Comparison of ENCODE assay signal across 26 cellular contexts in genomic region chr4:71449878-71450277, GRCh38.
"Had no signal": no experiment of that assay in that cellular context is flagged by ENCODE, and none has a peak within 500 bp of the region (broad histone marks: within the 10 kb centered on the region; RNA-seq: fewer than 3 reads in every experiment).

No MANE protein-coding gene starts in this region.

- H3K4me1 ChIP-seq: lower lobe of right lung, neural progenitor cell, parathyroid adenoma, psoas muscle, stomach, testis, vagina had no signal

- H3K4me3 Mint-ChIP-seq: naive thymus-derived CD8-positive, alpha-beta T cell; nephron; neural progenitor cell; stimulated activated naive B cell treated with anti-CD40 and anti-IgM and Interleukin-4, amounts not matched to agents 10 μg/mL and 1 μg/mL and 100 μg/mL, for 72 hours had no signal

- H3K4me1 Mint-ChIP-seq: naive thymus-derived CD8-positive, alpha-beta T cell; neural progenitor cell; stimulated activated naive B cell treated with anti-CD40 and anti-IgM and Interleukin-4, amounts not matched to agents 10 μg/mL and 1 μg/mL and 100 μg/mL, for 72 hours had no signal

- H3K27me3 ChIP-seq: hepatocyte, neural progenitor cell, neutrophil, right lobe of liver, stomach, testis, thyroid gland, transverse colon, upper lobe of left lung, vagina had no signal

- DNase-seq: islet precursor cell; lower lobe of right lung; mammary epithelial cell; mesenchymal stem cell; naive thymus-derived CD8-positive, alpha-beta T cell; occipital lobe; psoas muscle; right lobe of liver; stimulated activated CD4-positive, alpha-beta T cell treated with anti-CD3 and anti-CD28 coated beads, Interleukin-1b, Interleukin-23, amount 100 ng/mL, for 48 hours; stimulated activated CD4-positive, alpha-beta T cell treated with anti-CD3 and anti-CD28 coated beads, Interleukin-2, amount 100 ng/mL, for 48 hours; stimulated activated CD4-positive, alpha-beta T cell treated with anti-CD3 and anti-CD28 coated beads, Interleukin-4, amount 100 ng/mL, for 4 hours; stimulated activated CD8-positive, alpha-beta memory T cell treated with anti-CD3 and anti-CD28 coated beads, Interleukin-4, amount 100 ng/mL, for 48 hours; stimulated activated naive B cell treated with anti-CD40 and anti-IgM and Interleukin-4, amounts not matched to agents 10 μg/mL and 1 μg/mL and 100 μg/mL, for 72 hours; stimulated activated naive CD8-positive, alpha-beta T cell treated with anti-CD3 and anti-CD28 coated beads, Interleukin-15, Interleukin-2, amounts not matched to agents 100 U/mL and 50 U/mL, for 24 hours; stomach; testis; thyroid gland; transverse colon; upper lobe of left lung had no signal

- H3K36me3 ChIP-seq: lower lobe of right lung, neural progenitor cell, neutrophil, thyroid gland, transverse colon, upper lobe of left lung, vagina had no signal

- H3K4me2 ChIP-seq: hepatocyte, neural progenitor cell, smooth muscle cell had no signal

- H3K79me2 ChIP-seq: hepatocyte, parathyroid adenoma had no signal

- H3K27ac ChIP-seq: hepatocyte, lower lobe of right lung, neural progenitor cell, neutrophil, parathyroid adenoma, psoas muscle, right lobe of liver, stomach, testis, thyroid gland, transverse colon, upper lobe of left lung, vagina had no signal

- H2AFZ ChIP-seq: hepatocyte, neural progenitor cell, parathyroid adenoma had no signal

- H3K36me3 Mint-ChIP-seq: naive thymus-derived CD8-positive, alpha-beta T cell; neural progenitor cell; stimulated activated naive B cell treated with anti-CD40 and anti-IgM and Interleukin-4, amounts not matched to agents 10 μg/mL and 1 μg/mL and 100 μg/mL, for 72 hours had no signal

- H3K4me3 ChIP-seq: hepatocyte, lower lobe of right lung, neural progenitor cell, psoas muscle, right lobe of liver, smooth muscle cell, stomach, testis, thyroid gland, transverse colon, upper lobe of left lung, vagina had no signal

- H3K9me3 Mint-ChIP-seq: naive thymus-derived CD8-positive, alpha-beta T cell; nephron; neural progenitor cell; stimulated activated naive B cell treated with anti-CD40 and anti-IgM and Interleukin-4, amounts not matched to agents 10 μg/mL and 1 μg/mL and 100 μg/mL, for 72 hours had no signal

- H3K9me3 ChIP-seq: lower lobe of right lung, neutrophil, psoas muscle, right lobe of liver, stomach, testis, thyroid gland, transverse colon, upper lobe of left lung, vagina had no signal

- H3K27ac Mint-ChIP-seq: naive thymus-derived CD8-positive, alpha-beta T cell; nephron; neural progenitor cell; stimulated activated naive B cell treated with anti-CD40 and anti-IgM and Interleukin-4, amounts not matched to agents 10 μg/mL and 1 μg/mL and 100 μg/mL, for 72 hours had no signal

- ATAC-seq: lower lobe of right lung; naive thymus-derived CD8-positive, alpha-beta T cell; psoas muscle; right lobe of liver; stimulated activated naive B cell treated with anti-CD40 and anti-IgM and Interleukin-4, amounts not matched to agents 10 μg/mL and 1 μg/mL and 100 μg/mL, for 72 hours; stimulated activated naive CD8-positive, alpha-beta T cell treated with anti-CD3 and anti-CD28 coated beads, Interleukin-15, Interleukin-2, amounts not matched to agents 100 U/mL and 50 U/mL, for 24 hours had no signal

- H3K9ac ChIP-seq: neural progenitor cell, parathyroid adenoma had no signal
